ENCODE assay signal across 8 cellular contexts in the genomic region with DNA sequence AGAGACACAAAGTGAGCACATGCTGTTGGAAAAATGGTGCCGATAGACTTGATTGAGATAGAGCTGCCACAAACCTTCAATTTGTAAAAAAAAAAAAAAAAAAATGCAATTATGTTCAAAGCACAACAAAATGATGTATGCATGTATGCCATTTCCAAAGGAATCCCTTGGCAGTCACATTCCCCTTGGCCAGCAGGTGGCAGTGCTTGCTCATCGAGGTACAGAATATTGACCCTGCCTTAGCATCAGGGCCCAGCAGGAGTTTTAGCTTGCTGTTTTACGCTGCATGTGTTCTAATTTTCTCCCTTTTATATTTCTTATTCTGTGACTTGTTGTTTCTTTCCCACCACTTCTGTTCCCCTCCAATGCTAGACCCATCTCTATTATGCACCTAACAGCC. TPM values are rescaled to one million over a fixed set of nuclear protein-coding genes. Genes with fewer than 3 reads are reported as not detected.
DNase-seq lines count a peak whose midpoint lies in the region; ATAC-seq and TF ChIP-seq lines count a peak whose summit lies in the region.

No MANE protein-coding gene starts in this region.

- ATAC-seq in GM21423 (IDR thresholded peaks at IDR 0.05; ENCODE audit: unreplicated experiment) (peak; percentile 47), Panc1 (peak; percentile 66; the same call in 1 of the 2 replicates)

- no peak overlapping the region for H3K4me3 Mint-ChIP-seq in Caco-2 (ENCODE audit: unreplicated experiment)

- H3K27me3 Mint-ChIP-seq in Caco-2 (ENCODE audit: insufficient read depth, unreplicated experiment): peaks cover 5% of the 10 kb centered on the region

- no peaks in the 10 kb centered on the region for H3K4me1 Mint-ChIP-seq in Caco-2 (ENCODE audit: low read depth, unreplicated experiment)

- POLR2A ChIA-PET in Caco-2 (lab: Charles Lee): no interaction called here
- POLR2A ChIA-PET in Panc1 (lab: Charles Lee): no interaction called here

- in situ Hi-C loops in Panc1 (cut with HindIII; ENCODE audit: low pct_unique_long_range_greater_than_20kb, low sequenced_read_pairs): no loop called here

- H3K36me3 ChIP-seq in Caco-2 (ENCODE audit: control insufficient read depth, insufficient read depth, low read length) (no peaks in the 10 kb centered on the region), Panc1 (ENCODE audit: control insufficient read depth, insufficient read depth, low read length) (no peaks in the 10 kb centered on the region), suprapubic skin (no peaks in the 10 kb centered on the region)

- H3K27me3 ChIP-seq in Caco-2 (replicated peaks; ENCODE audit: control insufficient read depth, insufficient read depth, low read length): no peaks in the 10 kb centered on the region
- no peaks in the 10 kb centered on the region for H3K27me3 ChIP-seq in Panc1 (ENCODE audit: control insufficient read depth, insufficient read depth, low read length)
- no peaks in the 10 kb centered on the region for H3K27me3 ChIP-seq in suprapubic skin

- H3K27ac ChIP-seq in Panc1 (ENCODE audit: low read length) (no peak overlapping the region), suprapubic skin (no peak overlapping the region)

- intact Hi-C loops in Caco-2 (cut with micrococcal nuclease; ENCODE audit: unreplicated experiment) (loop anchor here (1.0 to 10.0 kb wide), 4 partner anchors 80 to 430 kb away; a partner anchor contains a TSS), Panc1 (cut with micrococcal nuclease; ENCODE audit: unreplicated experiment) (loop anchor here (2.0 to 5.0 kb wide), 2 partner anchors 79 to 432 kb away; no protein-coding TSS in a partner anchor)

- TF ChIP-seq RAD21 in Ishikawa (IDR thresholded peaks at IDR 0.05; ENCODE audit: low read depth): peak; percentile 73

- H3K9me3 ChIP-seq in Caco-2: no peaks in the 10 kb centered on the region
- no peaks in the 10 kb centered on the region for H3K9me3 ChIP-seq in Panc1 (ENCODE audit: control insufficient read depth, insufficient read depth, low read depth, low read length)
- no peaks in the 10 kb centered on the region for H3K9me3 ChIP-seq in suprapubic skin

- H3K9me3 Mint-ChIP-seq in Caco-2 (ENCODE audit: unreplicated experiment): no peaks in the 10 kb centered on the region

- peak; percentile 61 to 69 for DNase-seq in Caco-2
- DNase-seq in Panc1 (ENCODE audit: low read depth, low spot score): peak; percentile 18
- peak; percentile 54 for DNase-seq in activated T-helper 1 cell treated with Interleukin-2 at 50 U/mL for 16 hours (ENCODE audit: low read depth)
- DNase-seq in fibroblast of pulmonary artery (ENCODE audit: low read depth): peak; percentile 75
- DNase-seq in non-pigmented ciliary epithelial cell (ENCODE audit: low read depth): peak; percentile 19
- DNase-seq in suprapubic skin (ENCODE audit: low spot score in 2 of 2): peak in 1 of 2 donors; percentile 76

- H3K36me3 Mint-ChIP-seq in Caco-2 (ENCODE audit: insufficient read depth, unreplicated experiment): no peaks in the 10 kb centered on the region

- CTCF ChIA-PET in Caco-2 (lab: Charles Lee) (interaction anchor here (0.7 to 1.5 kb wide), 7 partner anchors 43 to 640 kb away, joined by 3 to 8 read pairs (median 5); no protein-coding TSS in a partner anchor), Panc1 (lab: Charles Lee) (interaction anchor here (0.7 to 1.0 kb wide), 2 partner anchors 9 to 80 kb away, joined by 3 to 12 read pairs; no protein-coding TSS in a partner anchor)

- TF ChIP-seq CTCF in Caco-2 (IDR thresholded peaks at IDR 0.05; ENCODE audit: insufficient read depth in 1 of 2, low read depth in 1 of 2, low read length in 1 of 2, severe bottlenecking in 1 of 2, unreplicated experiment in 1 of 2): peak; percentile 63 to 72
- TF ChIP-seq CTCF in Panc1 (IDR thresholded peaks at IDR 0.05): peak; percentile 78
- peak; percentile 70 for TF ChIP-seq CTCF in fibroblast of pulmonary artery (IDR thresholded peaks at IDR 0.05; ENCODE audit: low read length, missing control alignments)
- TF ChIP-seq CTCF in suprapubic skin (IDR thresholded peaks at IDR 0.05): peak; percentile 49 to 50

- TF ChIP-seq EP300 in Ishikawa (IDR thresholded peaks at IDR 0.05; ENCODE audit: borderline replicate concordance): no peak
- TF ChIP-seq EP300 in suprapubic skin (IDR thresholded peaks at IDR 0.05): no peak

- WGBS in suprapubic skin: 25% methylated on average over 3 of the region's 3 CpGs

- TF ChIP-seq POLR2A in suprapubic skin (IDR thresholded peaks at IDR 0.05): no peak

- H3K4me3 ChIP-seq in Caco-2 (ENCODE audit: low read depth, low read length) (no peak overlapping the region), Panc1 (ENCODE audit: low read depth in 2 of 2, low read length in 2 of 2) (no peak overlapping the region), fibroblast of pulmonary artery (replicated peaks; ENCODE audit: low read depth, low read length) (no peak overlapping the region), suprapubic skin (no peak overlapping the region)

- no peaks in the 10 kb centered on the region for H3K4me1 ChIP-seq in Caco-2
- H3K4me1 ChIP-seq in Panc1 (ENCODE audit: control insufficient read depth, insufficient read depth, low read length): no peaks in the 10 kb centered on the region
- H3K4me1 ChIP-seq in suprapubic skin: no peaks in the 10 kb centered on the region

- no peak overlapping the region for H3K27ac Mint-ChIP-seq in Caco-2 (ENCODE audit: unreplicated experiment)

- BruUV-seq in Caco-2 (replicated peaks; lab: Mats Ljungman, UMichigan) (no TSS peak), Panc1 (replicated peaks; lab: Mats Ljungman, UMichigan) (no TSS peak)

TF ChIP-seq in Ishikawa, 13 proteins besides CTCF, POLR2A, EP300 and RAD21:
- TF ChIP-seq TEAD4 (IDR thresholded peaks at IDR 0.05) (no peak), YY1 (IDR thresholded peaks at IDR 0.05; ENCODE audit: low read depth) (no peak), FOXM1 (IDR thresholded peaks at IDR 0.05; ENCODE audit: borderline replicate concordance, low read depth) (no peak), EGR1 (IDR thresholded peaks at IDR 0.05) (no peak)
- TF ChIP-seq, protein P1, sequence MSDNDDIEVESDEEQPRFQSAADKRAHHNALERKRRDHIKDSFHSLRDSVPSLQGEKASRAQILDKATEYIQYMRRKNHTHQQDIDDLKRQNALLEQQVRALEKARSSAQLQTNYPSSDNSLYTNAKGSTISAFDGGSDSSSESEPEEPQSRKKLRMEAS (IDR thresholded peaks at IDR 0.05): no peak
TF ChIP-seq in Ishikawa: peak in this region for 0.

RNA-seq across cellular contexts. Expression of a gene that starts 34.5 kb away (rescaled TPM):
- total RNA-seq in Caco-2 (2022) (0.23 and 0.43 TPM in 2 replicates), Panc1 (2021; ENCODE audit: unreplicated experiment) (0.23 TPM), suprapubic skin (1 to 10 TPM in 3 of 4 donors, under 1 TPM in 1; 0.73 to 3.7 (median 2.6) TPM)
- polyA plus RNA-seq in Panc1 (2012; ENCODE audit: insufficient read length): 0.07 TPM

RNA-seq across cellular contexts. Expression of a gene that starts 59.8 kb away (rescaled TPM):
- total RNA-seq in Caco-2 (2022) (1.7 and 2.6 TPM in 2 replicates), Panc1 (2021; ENCODE audit: unreplicated experiment) (1.3 TPM), suprapubic skin (1 to 10 TPM; 1.1 to 2.3 (median 1.7) TPM)
- polyA plus RNA-seq in Panc1 (2012; ENCODE audit: insufficient read length): 0.56 TPM
